Comparison of ENCODE assay signal across 8 cellular contexts in the genomic region with DNA sequence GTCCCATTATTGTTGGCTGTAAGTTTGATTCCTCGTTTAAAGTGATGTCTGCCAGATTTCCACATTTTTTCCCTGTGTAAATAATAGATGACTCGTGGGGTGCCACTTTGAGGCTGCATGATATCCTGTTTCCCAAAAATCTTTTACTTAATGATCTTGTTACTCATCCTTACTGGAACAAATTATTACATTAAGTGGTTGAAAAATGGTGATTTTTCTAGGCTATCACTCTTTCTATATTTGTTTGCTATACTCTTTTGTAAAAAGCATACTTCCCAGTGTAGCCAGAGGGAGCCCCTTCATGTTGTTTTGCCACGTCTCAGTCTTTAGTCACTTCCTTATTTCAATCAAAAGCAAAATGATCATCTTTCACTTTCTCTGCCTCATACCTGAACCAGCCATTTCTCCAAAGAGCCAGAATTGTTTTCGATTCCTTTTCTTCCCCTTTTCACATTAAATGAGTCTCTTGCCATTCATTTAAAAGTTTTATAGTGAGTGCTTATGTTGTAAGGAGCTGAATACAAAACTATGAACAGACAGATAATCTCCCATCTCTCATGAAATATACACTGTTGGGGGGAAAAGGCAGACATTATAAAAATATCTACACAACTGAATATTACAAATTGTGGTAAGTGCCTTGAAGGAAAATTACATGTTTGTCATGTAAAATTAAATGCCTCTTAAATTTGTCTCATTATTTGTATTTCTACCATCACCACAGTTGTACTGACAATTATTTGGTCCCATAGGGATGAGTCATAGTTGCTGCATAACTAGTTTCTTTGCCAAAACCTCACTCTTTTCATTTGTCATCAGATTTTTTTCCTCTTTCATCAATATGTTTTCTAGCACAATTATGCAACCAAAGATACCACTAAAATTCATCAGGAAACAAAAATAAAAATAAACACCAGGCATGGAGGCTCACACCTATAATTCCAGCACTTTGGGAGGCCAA. TPM values are rescaled to one million over a fixed set of nuclear protein-coding genes. Genes with fewer than 3 reads are reported as not detected.
DNase-seq lines count a peak whose midpoint lies in the region; ATAC-seq and TF ChIP-seq lines count a peak whose summit lies in the region.

No MANE protein-coding gene starts in this region.

- intact Hi-C loops in IMR-90 (cut with micrococcal nuclease), result no loop called here

- in situ Hi-C loops in IMR-90 (cut with MboI; ENCODE audit: low sequenced_read_pairs), result no loop called here

- no peaks in the 10 kb centered on the region for H3K36me3 Mint-ChIP-seq in activated naive CD8-positive, alpha-beta T cell treated with anti-CD3 and anti-CD28 coated beads, Interleukin-2, amount 50 U/mL, for 24 hours (ENCODE audit: low read depth)

- DNase-seq in NCI-H446 treated with DMSO at 0.1 percent for 48 hours (lab: John Stamatoyannopoulos, UW) (peak; percentile 2), NCI-H446 (lab: John Stamatoyannopoulos, UW) (no peak), IMR-90 (peak; percentile 54), myocyte (ENCODE audit: low read depth) (peak; percentile 51), DMS79 treated with DMSO at 0.1 percent for 48 hours (lab: John Stamatoyannopoulos, UW) (no peak)
- no peak for DNase-seq in activated naive CD8-positive, alpha-beta T cell treated with anti-CD3 and anti-CD28 coated beads, Interleukin-2, amount 50 U/mL, for 24 hours
- no peak for DNase-seq in NK-92 treated with Interleukin-12 subunit alpha and Interleukin-12 subunit beta, amount 100 ng/mL, for 24 hours (lab: John Stamatoyannopoulos, UW)

- no peak overlapping the region for H2AK5ac ChIP-seq in IMR-90 (ENCODE audit: low read depth, low read length)

- no peak overlapping the region for H3K9ac ChIP-seq in IMR-90 (ENCODE audit: low read depth, low read length)

- H4K5ac ChIP-seq in IMR-90 (ENCODE audit: low read depth, low read length), result no peak overlapping the region

- no peak overlapping the region for H2BK15ac ChIP-seq in IMR-90 (ENCODE audit: low read depth, low read length)

- no peaks in the 10 kb centered on the region for H3K9me1 ChIP-seq in IMR-90 (ENCODE audit: insufficient read depth, low read length)

- ATAC-seq in GM21737 (IDR thresholded peaks at IDR 0.05; ENCODE audit: unreplicated experiment), result peak; percentile 95
- ATAC-seq in IMR-90 (ENCODE audit: low read depth), result peak; percentile 42
- peak; percentile 80 for ATAC-seq in activated naive CD8-positive, alpha-beta T cell treated with anti-CD3 and anti-CD28 coated beads, Interleukin-2, amount 50 U/mL, for 24 hours

- H2BK5ac ChIP-seq in IMR-90 (ENCODE audit: low read depth, low read length, poor library complexity, severe bottlenecking), result no peak overlapping the region

- H3K27me3 Mint-ChIP-seq in activated naive CD8-positive, alpha-beta T cell treated with anti-CD3 and anti-CD28 coated beads, Interleukin-2, amount 50 U/mL, for 24 hours, result no peaks in the 10 kb centered on the region

- no peak overlapping the region for H3K14ac ChIP-seq in IMR-90 (replicated peaks; ENCODE audit: low read depth, low read length)

- POLR2A ChIA-PET in IMR-90 (lab: Charles Lee; ENCODE audit: unreplicated experiment), result no interaction called here

- TF ChIP-seq RAD21 in IMR-90 (IDR thresholded peaks at IDR 0.05; ENCODE audit: low read length), result no peak

- H3K9me3 Mint-ChIP-seq in activated naive CD8-positive, alpha-beta T cell treated with anti-CD3 and anti-CD28 coated beads, Interleukin-2, amount 50 U/mL, for 24 hours, result no peaks in the 10 kb centered on the region

- no peak overlapping the region for H2AK9ac ChIP-seq in IMR-90 (replicated peaks; ENCODE audit: low read depth, low read length, poor library complexity)

- dilution Hi-C loops in IMR-90 (cut with HindIII; ENCODE audit: low sequenced_read_pairs, unreplicated experiment), result no loop called here

- H2BK120ac ChIP-seq in IMR-90 (ENCODE audit: low read depth, low read length), result no peak overlapping the region

- TF ChIP-seq POLR2A in IMR-90 (IDR thresholded peaks at IDR 0.05; ENCODE audit: low read depth, low read length), result no peak

- H3K23ac ChIP-seq in IMR-90 (ENCODE audit: low read depth, low read length), result no peak overlapping the region

- H3K36me3 ChIP-seq in IMR-90 (ENCODE audit: control insufficient read depth, insufficient read depth, low read length), result no peaks in the 10 kb centered on the region

- H2BK20ac ChIP-seq in IMR-90 (ENCODE audit: low read depth, low read length), result no peak overlapping the region

- no peak overlapping the region for H3K4ac ChIP-seq in IMR-90 (ENCODE audit: low read depth, low read length)

- WGBS in IMR-90 (ENCODE audit: extremely low coverage in 2 of 2, insufficient read length in 1 of 2), 2 experiments, result no CpG with 5 or more reads among the region's 4 CpGs

- no peak overlapping the region for H3K56ac ChIP-seq in IMR-90 (ENCODE audit: extremely low read depth, insufficient read depth, low read length)

- no peak overlapping the region for H3K18ac ChIP-seq in IMR-90 (ENCODE audit: low read depth, low read length)

- H4K91ac ChIP-seq in IMR-90 (ENCODE audit: insufficient read depth, low read depth, low read length), result no peak overlapping the region

- H3K27ac ChIP-seq in IMR-90 (ENCODE audit: insufficient read depth, low read length), result no peak overlapping the region

- H3K4me3 Mint-ChIP-seq in activated naive CD8-positive, alpha-beta T cell treated with anti-CD3 and anti-CD28 coated beads, Interleukin-2, amount 50 U/mL, for 24 hours, result peak overlapping the region; percentile 39

- no peaks in the 10 kb centered on the region for H3K9me3 ChIP-seq in IMR-90 (ENCODE audit: control insufficient read depth, insufficient read depth, low read length)

- no peaks in the 10 kb centered on the region for H4K20me1 ChIP-seq in IMR-90 (ENCODE audit: insufficient read depth, low read length)

- no peak overlapping the region for H4K8ac ChIP-seq in IMR-90 (ENCODE audit: low read depth in 2 of 2, low read length in 2 of 2)

- peaks cover 14% of the 10 kb centered on the region for H3K4me1 Mint-ChIP-seq in activated naive CD8-positive, alpha-beta T cell treated with anti-CD3 and anti-CD28 coated beads, Interleukin-2, amount 50 U/mL, for 24 hours

- peaks cover 2% of the 10 kb centered on the region; the same call in 1 of the 2 replicates for H3K27me3 ChIP-seq in IMR-90 (ENCODE audit: control insufficient read depth, insufficient read depth, low read length)

- no TSS peak for BruUV-seq in IMR-90 (replicated peaks; lab: Mats Ljungman, UMichigan)

- no peak overlapping the region for H2AFZ ChIP-seq in IMR-90 (replicated peaks; ENCODE audit: low read length, poor library complexity)

- CTCF ChIA-PET in IMR-90 (lab: Yijun Ruan, JAX), result interaction anchor here (1.0 kb wide), 1 partner anchor 10 kb away, joined by 3 read pairs; no protein-coding TSS in a partner anchor

- H3K27ac Mint-ChIP-seq in activated naive CD8-positive, alpha-beta T cell treated with anti-CD3 and anti-CD28 coated beads, Interleukin-2, amount 50 U/mL, for 24 hours, result peak overlapping the region; percentile 59

- H3K4me3 ChIP-seq in IMR-90 (ENCODE audit: insufficient read depth, low read depth, low read length), result no peak overlapping the region

- H3K79me1 ChIP-seq in IMR-90 (ENCODE audit: low read depth in 1 of 2, low read length in 2 of 2), result no peaks in the 10 kb centered on the region

- no peak for TF ChIP-seq CTCF in IMR-90 (conservative IDR thresholded peaks at IDR 0.05; ENCODE audit: low read depth, low read length)

- H3K4me2 ChIP-seq in IMR-90 (ENCODE audit: low read depth, low read length), result peak overlapping the region; percentile 34; the same call in 1 of the 2 replicates

- H3K4me1 ChIP-seq in IMR-90 (ENCODE audit: control insufficient read depth, insufficient read depth, low read length), result no peaks in the 10 kb centered on the region

TF ChIP-seq in IMR-90, 13 proteins besides CTCF, POLR2A, EP300 and RAD21:
- TF ChIP-seq FOS (IDR thresholded peaks at IDR 0.05; ENCODE audit: low read depth, low read length) (peak; percentile 84), CEBPB (IDR thresholded peaks at IDR 0.05; ENCODE audit: low read depth, low read length) (peak; percentile 26; the same call in 1 of the 2 replicates)
- TF ChIP-seq, protein P1, sequence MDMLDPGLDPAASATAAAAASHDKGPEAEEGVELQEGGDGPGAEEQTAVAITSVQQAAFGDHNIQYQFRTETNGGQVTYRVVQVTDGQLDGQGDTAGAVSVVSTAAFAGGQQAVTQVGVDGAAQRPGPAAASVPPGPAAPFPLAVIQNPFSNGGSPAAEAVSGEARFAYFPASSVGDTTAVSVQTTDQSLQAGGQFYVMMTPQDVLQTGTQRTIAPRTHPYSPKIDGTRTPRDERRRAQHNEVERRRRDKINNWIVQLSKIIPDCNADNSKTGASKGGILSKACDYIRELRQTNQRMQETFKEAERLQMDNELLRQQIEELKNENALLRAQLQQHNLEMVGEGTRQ (IDR thresholded peaks at IDR 0.05; ENCODE audit: low read depth, low read length), result no peak

RNA-seq across cellular contexts. Expression of a gene that starts 41.5 kb away (rescaled TPM):
- total RNA-seq in IMR-90 (2012; rRNA removed) (not detected in 2 replicates), myocyte (not detected in 2 replicates)
- not detected in 2 replicates for polyA plus RNA-seq in IMR-90 (2012; rRNA removed)
- not detected in 2 replicates for polyA plus RNA-seq in IMR-90 (2012; cell fraction: cytosol; rRNA removed)
- polyA plus RNA-seq in IMR-90 (2012; cell fraction: nucleus; rRNA removed; ENCODE audit: low replicate concordance), result not detected in 2 replicates
- polyA plus RNA-seq in myocyte (2012), result not detected

RNA-seq across cellular contexts. Expression of a gene that starts 58.4 kb away (rescaled TPM):
- total RNA-seq in IMR-90 (2012; rRNA removed), result 47.7 and 69.7 TPM in 2 replicates
- 129 and 165 TPM in 2 replicates for polyA plus RNA-seq in IMR-90 (2012; rRNA removed)
- 57.2 and 127 TPM in 2 replicates for polyA plus RNA-seq in IMR-90 (2012; cell fraction: cytosol; rRNA removed)
- polyA plus RNA-seq in IMR-90 (2012; cell fraction: nucleus; rRNA removed; ENCODE audit: low replicate concordance), result 101 and 131 TPM in 2 replicates
- total RNA-seq in myocyte, result 118 and 127 TPM in 2 replicates
- polyA plus RNA-seq in myocyte (2012), result 136 TPM

Comparison
In these comparisons a context has a peak if more than half of its experiments do, and no peak if none do; other contexts are left out.
1. DNase-seq: peak in NCI-H446 treated with DMSO at 0.1 percent for 48 hours (single experiment), IMR-90 (single experiment) and myocyte (single experiment); none in NCI-H446 (0 of 2), activated naive CD8-positive, alpha-beta T cell treated with anti-CD3 and anti-CD28 coated beads, Interleukin-2, amount 50 U/mL, for 24 hours (single experiment), NK-92 treated with Interleukin-12 subunit alpha and Interleukin-12 subunit beta, amount 100 ng/mL, for 24 hours (single experiment) and DMS79 treated with DMSO at 0.1 percent for 48 hours (single experiment).
2. ATAC-seq: peak in every context shown above with its lines; median percentile 95 in GM21737; 80 in activated naive CD8-positive, alpha-beta T cell treated with anti-CD3 and anti-CD28 coated beads, Interleukin-2, amount 50 U/mL, for 24 hours; 42 in IMR-90.